22 cellular contexts compared by ENCODE assay signal in genomic region chr1:29657816-29658215, GRCh38.
"Had no signal": no experiment of that assay in that cellular context is flagged by ENCODE, and none has a peak within 500 bp of the region (broad histone marks: within the 10 kb centered on the region; RNA-seq: fewer than 3 reads in every experiment).

No MANE protein-coding gene starts in this region.

- H3K27me3 Mint-ChIP-seq: T-helper 17 cell had no signal

- H3K4me3 ChIP-seq: neural progenitor cell, spleen, tibial nerve had no signal

- H3K9ac ChIP-seq: neural progenitor cell, parathyroid adenoma had no signal

- H3K4me3 Mint-ChIP-seq: activated naive CD4-positive, alpha-beta T cell treated with anti-CD3 and anti-CD28 coated beads, Interleukin-2, amount 10 ng/mL, durations not matched to agents 7 days and 5 days; activated naive CD8-positive, alpha-beta T cell treated with anti-CD3 and anti-CD28 coated beads, Interleukin-2, amount 10 ng/mL, durations not matched to agents 7 days and 5 days; dendritic cell treated with granulocyte-macrophage colony-stimulating factor and Interleukin-4, amounts not matched to agents 40 ng/mL and 50 ng/mL, for 4 days; naive thymus-derived CD4-positive, alpha-beta T cell; neural progenitor cell; T-helper 17 cell had no signal

- H3K36me3 Mint-ChIP-seq: activated naive CD4-positive, alpha-beta T cell treated with anti-CD3 and anti-CD28 coated beads, Interleukin-2, amount 10 ng/mL, durations not matched to agents 7 days and 5 days; activated naive CD8-positive, alpha-beta T cell treated with anti-CD3 and anti-CD28 coated beads, Interleukin-2, amount 10 ng/mL, durations not matched to agents 7 days and 5 days; neural progenitor cell had no signal

- H2AFZ ChIP-seq: neural progenitor cell, parathyroid adenoma had no signal

- H3K27me3 ChIP-seq: brain microvascular endothelial cell, neural progenitor cell, tibial nerve had no signal

- H3K79me2 ChIP-seq: parathyroid adenoma had no signal

- H3K27ac Mint-ChIP-seq: activated naive CD4-positive, alpha-beta T cell treated with anti-CD3 and anti-CD28 coated beads, Interleukin-2, amount 10 ng/mL, durations not matched to agents 7 days and 5 days; activated naive CD8-positive, alpha-beta T cell treated with anti-CD3 and anti-CD28 coated beads, Interleukin-2, amount 10 ng/mL, durations not matched to agents 7 days and 5 days; dendritic cell treated with granulocyte-macrophage colony-stimulating factor and Interleukin-4, amounts not matched to agents 40 ng/mL and 50 ng/mL, for 4 days; naive thymus-derived CD4-positive, alpha-beta T cell; neural progenitor cell; T-helper 17 cell had no signal

- H3K27ac ChIP-seq: brain microvascular endothelial cell, epithelial cell of prostate, neural progenitor cell, parathyroid adenoma, spleen, tibial nerve, WERI-Rb-1 had no signal

- H3K4me2 ChIP-seq: neural progenitor cell had no signal

- H3K4me1 ChIP-seq: neural progenitor cell, parathyroid adenoma, spleen, tibial nerve had no signal

- H3K9me3 Mint-ChIP-seq: activated naive CD4-positive, alpha-beta T cell treated with anti-CD3 and anti-CD28 coated beads, Interleukin-2, amount 10 ng/mL, durations not matched to agents 7 days and 5 days; dendritic cell treated with granulocyte-macrophage colony-stimulating factor and Interleukin-4, amounts not matched to agents 40 ng/mL and 50 ng/mL, for 4 days had no signal

- DNase-seq: activated CD4-positive, alpha-beta T cell treated with anti-CD3 and anti-CD28 coated beads for 48 hours; activated CD4-positive, alpha-beta T cell treated with anti-CD3 and anti-CD28 coated beads, Interleukin-2, amount 50 U/mL, for 48 hours; activated effector memory CD4-positive, alpha-beta T cell treated with anti-CD3 and anti-CD28 coated beads, Interleukin-2, amount 50 U/mL, for 16 hours; activated naive CD4-positive, alpha-beta T cell treated with anti-CD3 and anti-CD28 coated beads, Interleukin-2, amount 10 ng/mL, durations not matched to agents 7 days and 5 days; activated naive CD8-positive, alpha-beta T cell treated with anti-CD3 and anti-CD28 coated beads, Interleukin-2, amount 10 ng/mL, durations not matched to agents 7 days and 5 days; brain microvascular endothelial cell; effector CD4-positive, alpha-beta T cell; midbrain; naive thymus-derived CD4-positive, alpha-beta T cell; occipital lobe; right cardiac atrium; spleen; stimulated activated naive CD4-positive, alpha-beta T cell treated with Interleukin-2 at 50 U/mL for 16 hours; T-helper 17 cell; T1000; WERI-Rb-1 had no signal

- ATAC-seq: activated CD4-positive, CD25-positive, alpha-beta regulatory T cell treated with anti-CD3 and anti-CD28 coated beads, Interleukin-2, amount 50 U/mL, for 24 hours; naive thymus-derived CD4-positive, alpha-beta T cell; right cardiac atrium; T-helper 17 cell had no signal

- H3K36me3 ChIP-seq: brain microvascular endothelial cell, neural progenitor cell, spleen, tibial nerve, WERI-Rb-1 had no signal

- H3K4me1 Mint-ChIP-seq: activated naive CD4-positive, alpha-beta T cell treated with anti-CD3 and anti-CD28 coated beads, Interleukin-2, amount 10 ng/mL, durations not matched to agents 7 days and 5 days; activated naive CD8-positive, alpha-beta T cell treated with anti-CD3 and anti-CD28 coated beads, Interleukin-2, amount 10 ng/mL, durations not matched to agents 7 days and 5 days; naive thymus-derived CD4-positive, alpha-beta T cell; neural progenitor cell; T-helper 17 cell had no signal
